In the genomic region with DNA sequence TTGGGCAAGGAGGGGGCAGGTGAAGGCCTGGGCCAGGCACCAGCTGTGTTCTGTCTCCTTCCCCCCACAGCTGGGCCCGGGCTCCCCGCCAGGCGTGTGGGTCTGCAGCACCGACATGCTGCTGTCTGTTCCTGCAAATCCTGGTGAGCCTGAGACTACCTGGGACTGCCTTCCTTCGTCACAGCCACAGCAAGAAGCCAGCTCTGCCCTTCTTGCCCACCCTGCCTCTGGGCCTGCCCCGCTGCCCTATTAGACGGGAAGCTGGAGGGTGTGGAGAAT, we compare ENCODE assay signal across 19 cellular contexts.
"Had no signal": no experiment of that assay in that cellular context is flagged by ENCODE, and none has a peak within 500 bp of the region (broad histone marks: within the 10 kb centered on the region; RNA-seq: fewer than 3 reads in every experiment).

No MANE protein-coding gene starts in this region.

- H3K9me3 ChIP-seq: heart left ventricle, neutrophil, tibial artery, upper lobe of left lung, uterus had no signal

- H3K27ac ChIP-seq: heart left ventricle, neutrophil, tibial artery, upper lobe of left lung, uterus had no signal

- H3K4me1 ChIP-seq: tibial artery, upper lobe of left lung, uterus had no signal

- DNase-seq: cortex of kidney; effector memory CD4-positive, alpha-beta T cell; hippocampal formation; kidney glomerular epithelial cell; mammary epithelial cell; naive thymus-derived CD4-positive, alpha-beta T cell; nephron progenitor cell; right cardiac atrium; stimulated activated CD4-positive, alpha-beta T cell treated with anti-CD3 and anti-CD28 coated beads, Interleukin-4, amount 100 ng/mL, for 1 hour; stimulated activated CD8-positive, alpha-beta memory T cell treated with anti-CD3 and anti-CD28 coated beads, Interleukin-4, amount 100 ng/mL, for 48 hours; tibial artery; uterus had no signal

- H3K36me3 ChIP-seq: uterus had no signal

- H3K4me3 ChIP-seq: heart left ventricle, smooth muscle cell, tibial artery, upper lobe of left lung, uterus had no signal

- H3K27me3 ChIP-seq: heart left ventricle, neutrophil, tibial artery, upper lobe of left lung, uterus had no signal

- ATAC-seq: esophagus mucosa; heart left ventricle; left lobe of liver; naive thymus-derived CD4-positive, alpha-beta T cell; right cardiac atrium; stimulated activated memory B cell treated with anti-CD40 and anti-IgM and Interleukin-4, amounts not matched to agents 10 μg/mL and 1 μg/mL and 100 μg/mL, for 72 hours had no signal
